In genomic region chr1:11800756-11801433, GRCh38 we compare ENCODE assay signal across 1 cellular context.
TF ChIP-seq lines count a peak whose summit lies in the region.

No MANE protein-coding gene starts in this region.

TF ChIP-seq in K562, 482 proteins besides CTCF, POLR2A, EP300 and RAD21 (continued from another document and continues in another):
- TF ChIP-seq NKRF (IDR thresholded peaks at IDR 0.05; ENCODE audit: borderline replicate concordance) (no peak), ZNF740 (CRISPR knock-in tag; IDR thresholded peaks at IDR 0.05) (no peak), ZNF740 (tag; IDR thresholded peaks at IDR 0.05) (no peak), ATF6 (CRISPR knock-in tag; IDR thresholded peaks at IDR 0.05) (no peak), JUN (IDR thresholded peaks at IDR 0.05; ENCODE audit: borderline replicate concordance, low read depth, low read length) (peak; percentile 84; the same call in 1 of the 2 replicates), JUN (CRISPR knock-in tag; IDR thresholded peaks at IDR 0.05; ENCODE audit: borderline replicate concordance) (no peak), ZNF12 (CRISPR knock-in tag; IDR thresholded peaks at IDR 0.05) (no peak), PRPF4 (IDR thresholded peaks at IDR 0.05; ENCODE audit: insufficient read depth, low read depth, low read length, poor library complexity, severe bottlenecking) (no peak), PTBP1 (IDR thresholded peaks at IDR 0.05; ENCODE audit: low read depth, low read length) (no peak), ZSCAN32 (CRISPR knock-in tag; IDR thresholded peaks at IDR 0.05) (no peak), ZNF431 (CRISPR knock-in tag; IDR thresholded peaks at IDR 0.05) (no peak), ZNF224 (CRISPR knock-in tag; IDR thresholded peaks at IDR 0.05) (no peak), FOXJ3 (CRISPR knock-in tag; IDR thresholded peaks at IDR 0.05) (no peak), ZNF644 (tag; IDR thresholded peaks at IDR 0.05; ENCODE audit: low read depth) (peak; percentile 74; the same call in 1 of the 2 replicates), ZNF449 (CRISPR knock-in tag; IDR thresholded peaks at IDR 0.05) (no peak), CBX2 (IDR thresholded peaks at IDR 0.05; ENCODE audit: insufficient read depth, low read length, poor library complexity, severe bottlenecking) (no peak), NR1H2 (CRISPR knock-in tag; IDR thresholded peaks at IDR 0.05) (no peak), CREM (IDR thresholded peaks at IDR 0.05; ENCODE audit: low read depth) (peak; percentile 12; the same call in 1 of the 2 replicates), BRF2 (IDR thresholded peaks at IDR 0.05; ENCODE audit: borderline replicate concordance, insufficient read depth, insufficient read length) (no peak), TAL1 (IDR thresholded peaks at IDR 0.05) (no peak), MBD2 (IDR thresholded peaks at IDR 0.05; ENCODE audit: borderline replicate concordance, low read depth) (0 out of 2 replicates have a peak, but pooled peaks have one; percentile 3), FOXK1 (CRISPR knock-in tag; IDR thresholded peaks at IDR 0.05; ENCODE audit: borderline replicate concordance) (no peak), TAF7 (tag; IDR thresholded peaks at IDR 0.05) (no peak), PBX2 (CRISPR knock-in tag; IDR thresholded peaks at IDR 0.05; ENCODE audit: low read depth) (no peak), PBX2 (tag; conservative IDR thresholded peaks at IDR 0.05; ENCODE audit: low read depth) (no peak), XRCC4 (IDR thresholded peaks at IDR 0.05; ENCODE audit: extremely low read depth, insufficient read depth, insufficient read length) (no peak), TAF1 (IDR thresholded peaks at IDR 0.05; ENCODE audit: control insufficient read depth, extremely low read depth, insufficient read depth, low read length, severe bottlenecking) (no peak), PYGO2 (tag; IDR thresholded peaks at IDR 0.05) (no peak), RFX5 (IDR thresholded peaks at IDR 0.05; ENCODE audit: low read depth, low read length) (no peak), CREB1 (IDR thresholded peaks at IDR 0.05) (0 out of 2 replicates have a peak, but pooled peaks have one; percentile 16), CREB1 (CRISPR knock-in tag; IDR thresholded peaks at IDR 0.05) (no peak), TCF7 (IDR thresholded peaks at IDR 0.05; ENCODE audit: borderline replicate concordance) (no peak), FOXA1 (IDR thresholded peaks at IDR 0.05; ENCODE audit: borderline replicate concordance) (no peak), HSF4 (CRISPR knock-in tag; IDR thresholded peaks at IDR 0.05; ENCODE audit: borderline replicate concordance) (no peak), ZBTB1 (CRISPR knock-in tag; IDR thresholded peaks at IDR 0.05; ENCODE audit: borderline replicate concordance, low read depth) (no peak), HMGXB4 (CRISPR knock-in tag; IDR thresholded peaks at IDR 0.05) (no peak), ZNF140 (CRISPR knock-in tag; IDR thresholded peaks at IDR 0.05) (no peak), CEBPB (tag; IDR thresholded peaks at IDR 0.05) (no peak), HMBOX1 (IDR thresholded peaks at IDR 0.05) (no peak), MYNN (IDR thresholded peaks at IDR 0.05) (peak; percentile 80), MYNN (CRISPR knock-in tag; IDR thresholded peaks at IDR 0.05) (no peak), ZBTB7A (IDR thresholded peaks at IDR 0.05; ENCODE audit: borderline replicate concordance, control insufficient read depth, low read depth, low read length) (no peak), MAX (CRISPR knock-in tag; IDR thresholded peaks at IDR 0.05) (peak; percentile 15; the same call in 1 of the 2 replicates), AFF1 (IDR thresholded peaks at IDR 0.05; ENCODE audit: low read depth in 1 of 2, partially characterized antibody in 2 of 2) (no peak), E2F1 (CRISPR knock-in tag; IDR thresholded peaks at IDR 0.05) (no peak), TAF15 (IDR thresholded peaks at IDR 0.05; ENCODE audit: low read depth, low read length) (no peak), TSC22D4 (tag; IDR thresholded peaks at IDR 0.05) (no peak), POLR2H (tag; IDR thresholded peaks at IDR 0.05; ENCODE audit: low read depth) (no peak), SMARCA5 (IDR thresholded peaks at IDR 0.05) (no peak)
